29 cellular contexts compared by ENCODE assay signal in genomic region chr1:80931178-80931577, GRCh38.
"Had no signal": no experiment of that assay in that cellular context is flagged by ENCODE, and none has a peak within 500 bp of the region (broad histone marks: within the 10 kb centered on the region; RNA-seq: fewer than 3 reads in every experiment).

No MANE protein-coding gene starts in this region.

- DNase-seq: activated effector memory CD4-positive, alpha-beta T cell treated with anti-CD3 and anti-CD28 coated beads, Interleukin-2, amount 50 U/mL, for 16 hours; activated effector memory CD4-positive, alpha-beta T cell treated with Interleukin-2 at 50 U/mL for 16 hours; activated gamma-delta T cell; activated gamma-delta T cell treated with Interleukin-2 at 50 U/mL for 16 hours; activated naive CD4-positive, alpha-beta T cell; activated naive CD4-positive, alpha-beta T cell treated with anti-CD3 and anti-CD28 coated beads for 36 hours; activated naive CD4-positive, alpha-beta T cell treated with anti-CD3 and anti-CD28 coated beads, Interleukin-2, amount 10 ng/mL, durations not matched to agents 7 days and 5 days; activated naive CD4-positive, alpha-beta T cell treated with anti-CD3 and anti-CD28 coated beads, Interleukin-2, amount 50 U/mL, for 16 hours; activated naive CD4-positive, alpha-beta T cell treated with Interleukin-2 at 50 U/mL for 16 hours; activated naive CD8-positive, alpha-beta T cell treated with anti-CD3 and anti-CD28 coated beads for 36 hours; activated naive CD8-positive, alpha-beta T cell treated with anti-CD3 and anti-CD28 coated beads, Interleukin-2, amount 10 ng/mL, durations not matched to agents 7 days and 5 days; activated naive CD8-positive, alpha-beta T cell treated with anti-CD3 and anti-CD28 coated beads, Interleukin-2, amount 50 U/mL, for 24 hours; activated T-cell treated with anti-CD3 and anti-CD28 coated beads, Interleukin-2, amount 50 U/mL, for 24 hours; activated T-cell treated with anti-CD3 and anti-CD28 coated beads, Interleukin-2, amount 50 U/mL, for 4 hours; activated T-cell treated with anti-CD3 and anti-CD28 coated beads, Interleukin-2, amount 50 U/mL, for 48 hours; activated T-cell treated with anti-CD3 and anti-CD28 coated beads, Interleukin-2, amount 50 U/mL, for 72 hours; adrenal gland; amniotic stem cell; amygdala; anterior cingulate cortex; aorta; body of pancreas; brain microvascular endothelial cell; caudate nucleus; central memory CD4-positive, alpha-beta T cell; cerebellar nuclear complex had no signal

- H3K4me3 ChIP-seq: adrenal gland, ascending aorta, body of pancreas, breast epithelium, cardiac muscle cell had no signal

- H3K27ac ChIP-seq: adrenal gland, ascending aorta, body of pancreas, brain microvascular endothelial cell, breast epithelium, cardiac muscle cell had no signal

- H3K4me1 ChIP-seq: adrenal gland, ascending aorta, body of pancreas, breast epithelium had no signal

- H3K36me3 ChIP-seq: adrenal gland, ascending aorta, brain microvascular endothelial cell, breast epithelium, cardiac muscle cell had no signal
